Comparison of ENCODE assay signal across 7 cellular contexts in the genomic region with DNA sequence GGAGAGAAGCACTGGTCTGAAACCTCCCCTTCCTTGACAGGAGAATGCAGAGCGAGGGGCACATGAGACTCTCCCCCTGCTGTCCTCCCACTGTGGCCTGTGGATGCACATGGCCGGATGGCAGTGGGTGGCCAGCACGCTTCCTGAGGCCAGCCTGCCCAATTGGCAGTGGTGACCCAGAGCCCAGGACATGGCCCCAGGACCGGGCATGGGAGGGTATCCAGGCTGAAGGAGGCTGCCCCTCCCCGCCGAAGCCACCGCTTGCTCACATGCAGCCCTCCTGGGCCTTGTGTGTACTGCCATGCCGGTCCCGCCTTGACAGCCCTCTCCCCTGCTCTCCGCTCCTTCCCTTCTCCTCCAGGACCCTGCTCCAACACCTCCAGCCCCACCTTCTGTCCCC.
"Had no signal": no experiment of that assay in that cellular context is flagged by ENCODE, and none has a peak within 500 bp of the region (broad histone marks: within the 10 kb centered on the region; RNA-seq: fewer than 3 reads in every experiment).

No MANE protein-coding gene starts in this region.

- H3K4me2 ChIP-seq: GM23338 had no signal

- H3K36me3 Mint-ChIP-seq: IgD-negative memory B cell had no signal

- DNase-seq: H9, HCEC 1CT, KBM-7 had no signal

- H3K9me3 Mint-ChIP-seq: GM23338, H9, IgD-negative memory B cell had no signal

- ATAC-seq: HepG2 had no signal

- H3K27ac ChIP-seq: HL-60 had no signal

- H3K4me3 ChIP-seq: GM23338 had no signal

- H3K27ac Mint-ChIP-seq: GM23338, H9, IgD-negative memory B cell had no signal

- H3K4me3 Mint-ChIP-seq: GM23338, H9, IgD-negative memory B cell had no signal

- H2AFZ ChIP-seq: GM23338 had no signal
